In genomic region chr9:137199411-137200121, GRCh38 we compare ENCODE assay signal across 8 cellular contexts. TPM values are rescaled to one million over a fixed set of nuclear protein-coding genes. Genes with fewer than 3 reads are reported as not detected.
DNase-seq lines count a peak whose midpoint lies in the region; ATAC-seq, FAIRE-seq and TF ChIP-seq lines count a peak whose summit lies in the region.

No MANE protein-coding gene starts in this region.

- no peak overlapping the region for H3K27ac Mint-ChIP-seq in astrocyte (ENCODE audit: unreplicated experiment)
- no peak overlapping the region for H3K27ac Mint-ChIP-seq in type B pancreatic cell

- no peak for TF ChIP-seq POLR2A in heart left ventricle (IDR thresholded peaks at IDR 0.05)
- no peak for TF ChIP-seq POLR2A in HepG2 (IDR thresholded peaks at IDR 0.05; ENCODE audit: insufficient read depth in 1 of 2, low read depth in 2 of 2, low read length in 2 of 2)

- H3K27ac ChIP-seq in heart left ventricle = peak overlapping the region in 9 of 12 donors; percentile 0 to 70 (median 33)
- H3K27ac ChIP-seq in astrocyte (ENCODE audit: low read depth, low read length) = no peak overlapping the region
- peak overlapping the region; percentile 8 for H3K27ac ChIP-seq in HepG2 (ENCODE audit: extremely low read length, insufficient read depth, low read length)

- no peak for ATAC-seq in heart left ventricle
- ATAC-seq in left ventricle myocardium superior = no peak
- ATAC-seq in HepG2 = no peak
- ATAC-seq in HG02678 (IDR thresholded peaks at IDR 0.05; ENCODE audit: unreplicated experiment) = no peak

- no peak for TF ChIP-seq CTCF in heart left ventricle (IDR thresholded peaks at IDR 0.05)
- no peak for TF ChIP-seq CTCF in astrocyte (IDR thresholded peaks at IDR 0.05; ENCODE audit: insufficient read depth, low read depth, low read length)
- peak; percentile 41 for TF ChIP-seq CTCF in HepG2 (CRISPR knock-in tag; IDR thresholded peaks at IDR 0.05)
- no peak for TF ChIP-seq CTCF in type B pancreatic cell (conservative IDR thresholded peaks at IDR 0.05)

- H4K20me1 ChIP-seq in astrocyte (ENCODE audit: insufficient read depth, low read length) (peaks cover 55% of the 10 kb centered on the region), HepG2 (ENCODE audit: insufficient read depth, low read length) (peaks cover 4% of the 10 kb centered on the region; the same call in 1 of the 2 replicates)

- in situ Hi-C loops in HepG2 (cut with HindIII; ENCODE audit: extremely low pct_ligation_motif_present, low pct_unique_long_range_greater_than_20kb) = no loop called here

- H3K36me3 ChIP-seq in heart left ventricle (no peaks in the 10 kb centered on the region), astrocyte (ENCODE audit: insufficient read depth, low read length) (no peaks in the 10 kb centered on the region), HepG2 (replicated peaks in 1 of 2; ENCODE audit: control insufficient read depth in 1 of 2, insufficient read depth in 2 of 2, low read length in 2 of 2) (no peaks in the 10 kb centered on the region; a peak in 1 of 5 replicates)

- no peak for TF ChIP-seq RAD21 in HepG2 (CRISPR knock-in tag; IDR thresholded peaks at IDR 0.05)

- H2AFZ ChIP-seq in astrocyte (ENCODE audit: low read depth, low read length) (no peak overlapping the region), HepG2 (ENCODE audit: low read length) (no peak overlapping the region)

- POLR2A ChIA-PET in HepG2 (lab: Yijun Ruan, JAX) = interaction anchor here (0.9 to 3.0 kb wide), 13 partner anchors 9 to 81 kb away, joined by 3 to 47 read pairs (median 6); partner anchors contain the start of genes ANAPC2, RNF208, SSNA1 and TUBB4B

- H3K79me2 ChIP-seq in astrocyte (ENCODE audit: insufficient read depth, low read length) = peaks cover 65% of the 10 kb centered on the region
- H3K79me2 ChIP-seq in HepG2 (ENCODE audit: insufficient read depth, low read length) = peaks cover 64% of the 10 kb centered on the region

- peak overlapping the region; percentile 89 for H3K4me2 ChIP-seq in astrocyte (ENCODE audit: low read length)
- peak overlapping the region; percentile 90 for H3K4me2 ChIP-seq in HepG2 (ENCODE audit: low read depth, low read length)

- H3K27me3 Mint-ChIP-seq in astrocyte (ENCODE audit: low read depth, unreplicated experiment) = no peaks in the 10 kb centered on the region
- no peaks in the 10 kb centered on the region for H3K27me3 Mint-ChIP-seq in type B pancreatic cell

- H3K4me3 ChIP-seq in heart left ventricle (peak overlapping the region; percentile 23 to 94 (median 66)), astrocyte (ENCODE audit: insufficient read depth, low read depth, low read length) (peak overlapping the region; percentile 48), HepG2 (replicated peaks in 1 of 3; ENCODE audit: insufficient read depth in 1 of 3, low read depth in 2 of 3, low read length in 3 of 3) (peak overlapping the region; percentile 71 to 75 (median 72))

- no peak for FAIRE-seq in astrocyte (lab: Jason Lieb, UNC)
- FAIRE-seq in HepG2 (lab: Jason Lieb, UNC) = no peak

- no peaks in the 10 kb centered on the region for H3K9me3 ChIP-seq in heart left ventricle
- H3K9me3 ChIP-seq in astrocyte (ENCODE audit: insufficient read depth, low read depth, low read length) = no peaks in the 10 kb centered on the region
- H3K9me3 ChIP-seq in HepG2 (ENCODE audit: low read length) = no peaks in the 10 kb centered on the region

- H3K27me3 ChIP-seq in heart left ventricle (no peaks in the 10 kb centered on the region), astrocyte (ENCODE audit: insufficient read depth, low read length) (no peaks in the 10 kb centered on the region), HepG2 (ENCODE audit: control insufficient read depth in 1 of 2, insufficient read depth in 2 of 2, low read length in 2 of 2) (no peaks in the 10 kb centered on the region; a peak in 1 of 5 replicates)

- no peak for DNase-seq in heart left ventricle
- DNase-seq in left ventricle myocardium superior = no peak
- DNase-seq in astrocyte (ENCODE audit: low read depth) = no peak
- no peak for DNase-seq in HepG2 (ENCODE audit: low spot score)
- DNase-seq in type B pancreatic cell (ENCODE audit: extremely low spot score, unreplicated experiment) = no peak
- no peak for DNase-seq in NCI-H146 (lab: John Stamatoyannopoulos, UW)
- DNase-seq in CD1c-positive myeloid dendritic cell (ENCODE audit: extremely low spot score) = no peak

- TSS peak; percentile 30 for BruUV-seq in HepG2 (replicated peaks; lab: Mats Ljungman, UMichigan)

- H3K9me3 Mint-ChIP-seq in astrocyte (ENCODE audit: unreplicated experiment) (no peaks in the 10 kb centered on the region), type B pancreatic cell (no peaks in the 10 kb centered on the region)

- intact Hi-C loops in heart left ventricle (cut with DNase I) = loop anchor here in 1 of 10 donors (1.0 kb wide), 1 partner anchor 11 kb away; the partner anchor contains the start of genes ANAPC2 and SSNA1
- intact Hi-C loops in left ventricle myocardium superior (cut with micrococcal nuclease) = no loop called here
- intact Hi-C loops in HepG2 (cut with micrococcal nuclease; ENCODE audit: unreplicated experiment) = loop anchor here (2.0 kb wide), 1 partner anchor 23 kb away; the partner anchor contains the start of gene RNF208

- H3K4me1 Mint-ChIP-seq in astrocyte (ENCODE audit: low read depth, unreplicated experiment) = peaks cover 14% of the 10 kb centered on the region
- peaks cover 23% of the 10 kb centered on the region for H3K4me1 Mint-ChIP-seq in type B pancreatic cell (ENCODE audit: unreplicated experiment)

- CTCF ChIA-PET in HepG2 (lab: Yijun Ruan, JAX; ENCODE audit: low intra/inter-chr PET ratio, low total read pairs) = interaction anchor here (1.3 kb wide), 1 partner anchor 11 kb away, joined by 4 read pairs; the partner anchor contains the start of genes ANAPC2 and SSNA1

- H3K4me1 ChIP-seq in heart left ventricle = peaks cover 9 to 90% (median 78%) of the 10 kb centered on the region in 12 donors
- peaks cover 25% of the 10 kb centered on the region for H3K4me1 ChIP-seq in astrocyte (ENCODE audit: insufficient read depth, low read length)
- peaks cover 80% of the 10 kb centered on the region for H3K4me1 ChIP-seq in HepG2 (ENCODE audit: insufficient read depth, low read length)

- H3K4me3 Mint-ChIP-seq in astrocyte (ENCODE audit: unreplicated experiment) (peak overlapping the region; percentile 85), type B pancreatic cell (peak overlapping the region; percentile 88)

- peak overlapping the region; percentile 52 for H3K9ac ChIP-seq in astrocyte (ENCODE audit: low read length)
- peak overlapping the region; percentile 73 for H3K9ac ChIP-seq in HepG2 (ENCODE audit: insufficient read depth, low read depth, low read length)

- TF ChIP-seq EP300 in HepG2 (IDR thresholded peaks at IDR 0.05; ENCODE audit: low read depth in 2 of 2, low read length in 2 of 2) = no peak
- no peak for TF ChIP-seq EP300 in HepG2 (CRISPR knock-in tag; IDR thresholded peaks at IDR 0.05; ENCODE audit: borderline replicate concordance)

- 6 to 8% (median 8%) methylated on average over 13 to 51 of the region's 51 CpGs; no CpG with 5 or more reads in 1 of the 4 donors for WGBS in heart left ventricle, 4 donors
- WGBS in HepG2 (ENCODE audit: low lambda C conversion rate) = 3% methylated on average over 11 of the region's 51 CpGs

- H3K36me3 Mint-ChIP-seq in astrocyte (ENCODE audit: low read depth, unreplicated experiment) = no peaks in the 10 kb centered on the region
- H3K36me3 Mint-ChIP-seq in type B pancreatic cell = no peaks in the 10 kb centered on the region

RNA-seq across cellular contexts. Expression of gene TPRN, which starts 1.0 kb away (rescaled TPM):
- total RNA-seq in heart left ventricle (10 to 100 TPM; 11.5 to 18.0 (median 16.6) TPM), left ventricle myocardium superior (21.7 TPM), astrocyte (16.0 and 17.2 TPM in 2 replicates), HepG2 (2016; rRNA removed; fragmentation: Illumina TruSeq; extraction: Trizol) (17.5 and 19.2 TPM in 2 replicates), type B pancreatic cell (ENCODE audit: low replicate concordance) (24.1 and 28.4 TPM in 2 replicates)
- polyA plus RNA-seq in heart left ventricle (10 to 100 TPM; 12.5 to 16.7 TPM), HepG2 (2011; rRNA removed) (10.1 and 12.4 TPM in 2 replicates)
- total RNA-seq in HepG2 (2016; cell fraction: cytosol; rRNA removed; fragmentation: Illumina TruSeq; extraction: Trizol; ENCODE audit: low read depth) = 5.6 and 22.6 TPM in 2 replicates
- total RNA-seq in HepG2 (2016; cell fraction: insoluble cytoplasmic fraction; rRNA removed; fragmentation: Illumina TruSeq; extraction: Trizol) = 15.6 and 20.1 TPM in 2 replicates
- total RNA-seq in HepG2 (2016; cell fraction: membrane; rRNA removed; fragmentation: Illumina TruSeq; extraction: Trizol) = 14.6 and 15.6 TPM in 2 replicates
- total RNA-seq in HepG2 (2016; cell fraction: nucleus; rRNA removed; fragmentation: Illumina TruSeq; extraction: Trizol) = 13.8 and 14.1 TPM in 2 replicates
- polyA plus RNA-seq in HepG2 (2011; cell fraction: cytosol; rRNA removed) = 8.3 and 14.4 TPM in 2 replicates
- polyA plus RNA-seq in HepG2 (2011; cell fraction: nucleus; rRNA removed) = 41.5 and 45.5 TPM in 2 replicates
- 12.2 and 16.0 TPM in 2 replicates for polyA plus RNA-seq in HepG2 (2012)
- polyA plus RNA-seq in HepG2 (2016; cell fraction: cytosol; fragmentation: Illumina TruSeq; extraction: Trizol; ENCODE audit: low read depth) = 6.0 and 6.8 TPM in 2 replicates
- polyA plus RNA-seq in HepG2 (2016; cell fraction: insoluble cytoplasmic fraction; fragmentation: Illumina TruSeq; extraction: Trizol; ENCODE audit: low read depth) = 17.5 and 21.2 TPM in 2 replicates
- polyA plus RNA-seq in HepG2 (2016; cell fraction: membrane; fragmentation: Illumina TruSeq; extraction: Trizol; ENCODE audit: low read depth) = 10.8 and 12.2 TPM in 2 replicates
- 25.7 and 31.2 TPM in 2 replicates for polyA plus RNA-seq in HepG2 (2016; cell fraction: nucleus; fragmentation: Illumina TruSeq; extraction: Trizol; ENCODE audit: insufficient read depth, low read depth)
- polyA minus RNA-seq in HepG2 (2011; rRNA and poly(A)+ RNA removed; ENCODE audit: low replicate concordance) = 13.0 and 24.4 TPM in 2 replicates
- 14.2 and 15.9 TPM in 2 replicates for polyA minus RNA-seq in HepG2 (2011; cell fraction: cytosol; rRNA and poly(A)+ RNA removed)
- 10.0 and 12.4 TPM in 2 replicates for polyA minus RNA-seq in HepG2 (2011; cell fraction: nucleus; rRNA and poly(A)+ RNA removed)

RNA-seq across cellular contexts. Expression of gene TMEM203, which starts 5.9 kb away (rescaled TPM):
- 10 to 100 TPM; 30.8 to 43.7 (median 39.9) TPM for total RNA-seq in heart left ventricle
- polyA plus RNA-seq in heart left ventricle = 10 to 100 TPM; 49.8 to 52.0 TPM
- total RNA-seq in left ventricle myocardium superior = 43.3 TPM
- 28.7 and 30.9 TPM in 2 replicates for total RNA-seq in astrocyte
- total RNA-seq in HepG2 (2016; rRNA removed; fragmentation: Illumina TruSeq; extraction: Trizol) = 36.7 and 36.9 TPM in 2 replicates
- 13.2 and 14.3 TPM in 2 replicates for total RNA-seq in HepG2 (2016; cell fraction: cytosol; rRNA removed; fragmentation: Illumina TruSeq; extraction: Trizol; ENCODE audit: low read depth)
- 37.8 TPM in 2 replicates for total RNA-seq in HepG2 (2016; cell fraction: insoluble cytoplasmic fraction; rRNA removed; fragmentation: Illumina TruSeq; extraction: Trizol)
- 34.6 and 37.7 TPM in 2 replicates for total RNA-seq in HepG2 (2016; cell fraction: membrane; rRNA removed; fragmentation: Illumina TruSeq; extraction: Trizol)
- total RNA-seq in HepG2 (2016; cell fraction: nucleus; rRNA removed; fragmentation: Illumina TruSeq; extraction: Trizol) = 15.2 and 16.6 TPM in 2 replicates
- polyA plus RNA-seq in HepG2 (2011; rRNA removed) = 23.0 and 23.4 TPM in 2 replicates
- 27.7 and 31.7 TPM in 2 replicates for polyA plus RNA-seq in HepG2 (2011; cell fraction: cytosol; rRNA removed)
- polyA plus RNA-seq in HepG2 (2011; cell fraction: nucleus; rRNA removed) = 12.2 and 13.2 TPM in 2 replicates
- polyA plus RNA-seq in HepG2 (2012) = 22.5 and 22.9 TPM in 2 replicates
- 12.4 and 14.0 TPM in 2 replicates for polyA plus RNA-seq in HepG2 (2016; cell fraction: cytosol; fragmentation: Illumina TruSeq; extraction: Trizol; ENCODE audit: low read depth)
- 38.8 and 39.8 TPM in 2 replicates for polyA plus RNA-seq in HepG2 (2016; cell fraction: insoluble cytoplasmic fraction; fragmentation: Illumina TruSeq; extraction: Trizol; ENCODE audit: low read depth)
- polyA plus RNA-seq in HepG2 (2016; cell fraction: membrane; fragmentation: Illumina TruSeq; extraction: Trizol; ENCODE audit: low read depth) = 29.6 and 33.1 TPM in 2 replicates
- 29.1 and 31.2 TPM in 2 replicates for polyA plus RNA-seq in HepG2 (2016; cell fraction: nucleus; fragmentation: Illumina TruSeq; extraction: Trizol; ENCODE audit: insufficient read depth, low read depth)
- 21.9 and 33.0 TPM in 2 replicates for polyA minus RNA-seq in HepG2 (2011; rRNA and poly(A)+ RNA removed; ENCODE audit: low replicate concordance)
- 12.0 and 13.6 TPM in 2 replicates for polyA minus RNA-seq in HepG2 (2011; cell fraction: cytosol; rRNA and poly(A)+ RNA removed)
- polyA minus RNA-seq in HepG2 (2011; cell fraction: nucleus; rRNA and poly(A)+ RNA removed) = 7.6 TPM in 2 replicates
- 42.3 and 46.3 TPM in 2 replicates for total RNA-seq in type B pancreatic cell (ENCODE audit: low replicate concordance)

RNA-seq across cellular contexts. Expression of gene NDOR1, which starts 5.9 kb away (rescaled TPM):
- total RNA-seq in heart left ventricle (1 to 10 TPM; 4.5 to 9.6 (median 6.1) TPM), left ventricle myocardium superior (5.7 TPM), astrocyte (13.7 and 14.5 TPM in 2 replicates), HepG2 (2016; rRNA removed; fragmentation: Illumina TruSeq; extraction: Trizol) (4.9 and 8.7 TPM in 2 replicates), type B pancreatic cell (ENCODE audit: low replicate concordance) (18.9 and 28.0 TPM in 2 replicates)
- polyA plus RNA-seq in heart left ventricle (1 to 10 TPM; 6.2 to 9.2 TPM), HepG2 (2011; rRNA removed) (3.6 and 4.2 TPM in 2 replicates)
- 2.1 and 2.9 TPM in 2 replicates for total RNA-seq in HepG2 (2016; cell fraction: cytosol; rRNA removed; fragmentation: Illumina TruSeq; extraction: Trizol; ENCODE audit: low read depth)
- total RNA-seq in HepG2 (2016; cell fraction: insoluble cytoplasmic fraction; rRNA removed; fragmentation: Illumina TruSeq; extraction: Trizol) = 4.4 and 9.2 TPM in 2 replicates
- 2.6 and 3.0 TPM in 2 replicates for total RNA-seq in HepG2 (2016; cell fraction: membrane; rRNA removed; fragmentation: Illumina TruSeq; extraction: Trizol)
- total RNA-seq in HepG2 (2016; cell fraction: nucleus; rRNA removed; fragmentation: Illumina TruSeq; extraction: Trizol) = 7.6 and 9.3 TPM in 2 replicates
- polyA plus RNA-seq in HepG2 (2011; cell fraction: cytosol; rRNA removed) = 1.4 and 2.3 TPM in 2 replicates
- 31.8 and 46.8 TPM in 2 replicates for polyA plus RNA-seq in HepG2 (2011; cell fraction: nucleus; rRNA removed)
- 4.0 and 5.5 TPM in 2 replicates for polyA plus RNA-seq in HepG2 (2012)
- 0.87 and 1.3 TPM in 2 replicates for polyA plus RNA-seq in HepG2 (2016; cell fraction: cytosol; fragmentation: Illumina TruSeq; extraction: Trizol; ENCODE audit: low read depth)
- polyA plus RNA-seq in HepG2 (2016; cell fraction: insoluble cytoplasmic fraction; fragmentation: Illumina TruSeq; extraction: Trizol; ENCODE audit: low read depth) = 4.5 and 6.6 TPM in 2 replicates
- 1.6 and 1.8 TPM in 2 replicates for polyA plus RNA-seq in HepG2 (2016; cell fraction: membrane; fragmentation: Illumina TruSeq; extraction: Trizol; ENCODE audit: low read depth)
- polyA plus RNA-seq in HepG2 (2016; cell fraction: nucleus; fragmentation: Illumina TruSeq; extraction: Trizol; ENCODE audit: insufficient read depth, low read depth) = 29.3 and 34.2 TPM in 2 replicates
- 5.2 and 15.0 TPM in 2 replicates for polyA minus RNA-seq in HepG2 (2011; rRNA and poly(A)+ RNA removed; ENCODE audit: low replicate concordance)
- 2.1 and 2.4 TPM in 2 replicates for polyA minus RNA-seq in HepG2 (2011; cell fraction: cytosol; rRNA and poly(A)+ RNA removed)
- 3.4 and 4.5 TPM in 2 replicates for polyA minus RNA-seq in HepG2 (2011; cell fraction: nucleus; rRNA and poly(A)+ RNA removed)

RNA-seq across cellular contexts. Expression of gene SSNA1, which starts 11.1 kb away (rescaled TPM):
- total RNA-seq in heart left ventricle = 100 to 1,000 TPM in 2 of 9 donors, 10 to 100 TPM in 7; 46.0 to 123 (median 59.9) TPM
- polyA plus RNA-seq in heart left ventricle = 100 to 1,000 TPM; 120 to 161 TPM
- 77.7 TPM for total RNA-seq in left ventricle myocardium superior
- total RNA-seq in astrocyte = 49.1 and 52.7 TPM in 2 replicates
- 41.2 and 49.4 TPM in 2 replicates for total RNA-seq in HepG2 (2016; rRNA removed; fragmentation: Illumina TruSeq; extraction: Trizol)
- 92.0 and 105 TPM in 2 replicates for total RNA-seq in HepG2 (2016; cell fraction: cytosol; rRNA removed; fragmentation: Illumina TruSeq; extraction: Trizol; ENCODE audit: low read depth)
- total RNA-seq in HepG2 (2016; cell fraction: insoluble cytoplasmic fraction; rRNA removed; fragmentation: Illumina TruSeq; extraction: Trizol) = 41.5 and 51.7 TPM in 2 replicates
- total RNA-seq in HepG2 (2016; cell fraction: membrane; rRNA removed; fragmentation: Illumina TruSeq; extraction: Trizol) = 94.3 and 110 TPM in 2 replicates
- total RNA-seq in HepG2 (2016; cell fraction: nucleus; rRNA removed; fragmentation: Illumina TruSeq; extraction: Trizol) = 19.3 TPM in 2 replicates
- polyA plus RNA-seq in HepG2 (2011; rRNA removed) = 35.9 and 44.8 TPM in 2 replicates
- 38.7 and 58.7 TPM in 2 replicates for polyA plus RNA-seq in HepG2 (2011; cell fraction: cytosol; rRNA removed)
- polyA plus RNA-seq in HepG2 (2011; cell fraction: nucleus; rRNA removed) = 26.1 and 28.6 TPM in 2 replicates
- 18.0 and 31.4 TPM in 2 replicates for polyA plus RNA-seq in HepG2 (2012)
- polyA plus RNA-seq in HepG2 (2016; cell fraction: cytosol; fragmentation: Illumina TruSeq; extraction: Trizol; ENCODE audit: low read depth) = 109 and 132 TPM in 2 replicates
- polyA plus RNA-seq in HepG2 (2016; cell fraction: insoluble cytoplasmic fraction; fragmentation: Illumina TruSeq; extraction: Trizol; ENCODE audit: low read depth) = 49.3 and 50.3 TPM in 2 replicates
- polyA plus RNA-seq in HepG2 (2016; cell fraction: membrane; fragmentation: Illumina TruSeq; extraction: Trizol; ENCODE audit: low read depth) = 89.4 and 104 TPM in 2 replicates
- 39.2 and 44.3 TPM in 2 replicates for polyA plus RNA-seq in HepG2 (2016; cell fraction: nucleus; fragmentation: Illumina TruSeq; extraction: Trizol; ENCODE audit: insufficient read depth, low read depth)
- polyA minus RNA-seq in HepG2 (2011; rRNA and poly(A)+ RNA removed; ENCODE audit: low replicate concordance) = 18.2 and 39.2 TPM in 2 replicates
- polyA minus RNA-seq in HepG2 (2011; cell fraction: cytosol; rRNA and poly(A)+ RNA removed) = 12.4 and 13.8 TPM in 2 replicates
- 4.1 TPM in 2 replicates for polyA minus RNA-seq in HepG2 (2011; cell fraction: nucleus; rRNA and poly(A)+ RNA removed)
- 64.9 and 74.8 TPM in 2 replicates for total RNA-seq in type B pancreatic cell (ENCODE audit: low replicate concordance)

RNA-seq across cellular contexts. Expression of gene ANAPC2, which starts 11.2 kb away (rescaled TPM):
- total RNA-seq in heart left ventricle = 10 to 100 TPM; 14.3 to 35.9 (median 28.9) TPM
- 10 to 100 TPM; 26.6 to 33.4 TPM for polyA plus RNA-seq in heart left ventricle
- total RNA-seq in left ventricle myocardium superior = 38.2 TPM
- 39.2 and 39.7 TPM in 2 replicates for total RNA-seq in astrocyte
- 7.4 and 12.3 TPM in 2 replicates for total RNA-seq in HepG2 (2016; rRNA removed; fragmentation: Illumina TruSeq; extraction: Trizol)
- total RNA-seq in HepG2 (2016; cell fraction: cytosol; rRNA removed; fragmentation: Illumina TruSeq; extraction: Trizol; ENCODE audit: low read depth) = 22.4 and 23.5 TPM in 2 replicates
- total RNA-seq in HepG2 (2016; cell fraction: insoluble cytoplasmic fraction; rRNA removed; fragmentation: Illumina TruSeq; extraction: Trizol) = 6.6 and 15.0 TPM in 2 replicates
- total RNA-seq in HepG2 (2016; cell fraction: membrane; rRNA removed; fragmentation: Illumina TruSeq; extraction: Trizol) = 6.3 and 6.7 TPM in 2 replicates
- total RNA-seq in HepG2 (2016; cell fraction: nucleus; rRNA removed; fragmentation: Illumina TruSeq; extraction: Trizol) = 17.6 and 21.6 TPM in 2 replicates
- polyA plus RNA-seq in HepG2 (2011; rRNA removed) = 15.4 and 21.6 TPM in 2 replicates
- 5.4 and 9.8 TPM in 2 replicates for polyA plus RNA-seq in HepG2 (2011; cell fraction: cytosol; rRNA removed)
- 144 and 175 TPM in 2 replicates for polyA plus RNA-seq in HepG2 (2011; cell fraction: nucleus; rRNA removed)
- polyA plus RNA-seq in HepG2 (2012) = 13.6 and 16.6 TPM in 2 replicates
- polyA plus RNA-seq in HepG2 (2016; cell fraction: cytosol; fragmentation: Illumina TruSeq; extraction: Trizol; ENCODE audit: low read depth) = 2.4 and 3.3 TPM in 2 replicates
- polyA plus RNA-seq in HepG2 (2016; cell fraction: insoluble cytoplasmic fraction; fragmentation: Illumina TruSeq; extraction: Trizol; ENCODE audit: low read depth) = 11.2 and 14.3 TPM in 2 replicates
- polyA plus RNA-seq in HepG2 (2016; cell fraction: membrane; fragmentation: Illumina TruSeq; extraction: Trizol; ENCODE audit: low read depth) = 4.1 TPM in 2 replicates
- 64.9 and 72.0 TPM in 2 replicates for polyA plus RNA-seq in HepG2 (2016; cell fraction: nucleus; fragmentation: Illumina TruSeq; extraction: Trizol; ENCODE audit: insufficient read depth, low read depth)
- polyA minus RNA-seq in HepG2 (2011; rRNA and poly(A)+ RNA removed; ENCODE audit: low replicate concordance) = 27.3 and 55.4 TPM in 2 replicates
- polyA minus RNA-seq in HepG2 (2011; cell fraction: cytosol; rRNA and poly(A)+ RNA removed) = 14.7 and 17.5 TPM in 2 replicates
- polyA minus RNA-seq in HepG2 (2011; cell fraction: nucleus; rRNA and poly(A)+ RNA removed) = 33.0 and 36.8 TPM in 2 replicates
- 63.5 and 65.0 TPM in 2 replicates for total RNA-seq in type B pancreatic cell (ENCODE audit: low replicate concordance)
